ENCODE assay signal across 27 cellular contexts in the genomic region with DNA sequence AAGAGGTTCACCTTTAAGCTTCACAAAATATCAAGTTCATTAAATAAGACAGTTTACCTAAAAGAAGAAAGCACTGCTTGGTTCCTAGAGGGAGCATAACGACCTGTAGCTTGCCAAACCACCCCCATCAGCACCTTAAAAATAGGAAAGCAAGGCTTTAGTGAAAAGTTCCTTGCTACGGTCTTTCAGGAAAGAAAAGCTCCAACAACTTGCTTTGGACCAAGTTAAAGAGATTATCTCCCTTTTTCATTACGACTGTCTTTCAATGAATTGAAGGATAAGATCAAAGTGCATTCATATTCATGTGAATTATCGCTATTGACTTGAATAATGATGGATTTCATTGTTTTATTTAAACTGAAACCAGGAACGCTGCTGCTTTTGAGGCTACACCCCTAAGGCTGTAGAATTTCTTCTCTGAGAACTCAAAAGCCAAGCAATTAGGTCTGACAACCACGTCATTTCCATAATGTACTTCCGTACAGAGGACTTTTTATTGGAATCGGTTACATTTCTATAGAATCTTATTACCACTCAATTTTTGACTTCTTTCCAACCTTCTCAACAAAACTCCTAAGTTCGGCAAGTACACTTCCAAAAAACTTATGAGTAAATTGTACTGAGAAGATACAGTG. TPM values are rescaled to one million over a fixed set of nuclear protein-coding genes. Genes with fewer than 3 reads are reported as not detected.
DNase-seq lines count a peak whose midpoint lies in the region; ATAC-seq, FAIRE-seq and TF ChIP-seq lines count a peak whose summit lies in the region.
"Had no signal": no experiment of that assay in that cellular context is flagged by ENCODE, and none has a peak within 500 bp of the region (broad histone marks: within the 10 kb centered on the region; RNA-seq: fewer than 3 reads in every experiment).

No MANE protein-coding gene starts in this region.

- H3K56ac ChIP-seq in H1 (replicated peaks; ENCODE audit: insufficient read length, low read depth, low read length), result no peak overlapping the region

- H3K79me2 ChIP-seq in Loucy (ENCODE audit: insufficient read depth, low read length) (peaks cover 57% of the 10 kb centered on the region), H1 (ENCODE audit: control insufficient read depth in 1 of 2, insufficient read depth in 2 of 2, low read length in 2 of 2) (no peaks in the 10 kb centered on the region)

- peaks cover 9% of the 10 kb centered on the region; the same call in 1 of the 2 replicates for H3K23me2 ChIP-seq in H1 (ENCODE audit: low read depth, low read length)

- peaks cover 4% of the 10 kb centered on the region for H3K9me3 Mint-ChIP-seq in T-helper 1 cell treated with Interleukin-12 subunit alpha and Interleukin-12 subunit beta and Interleukin-4 antibody, amounts not matched to agents 30 μg/mL and 1 μg/mL, for 36 hours

- H2BK12ac ChIP-seq in H1 (ENCODE audit: low read depth, low read length), result no peak overlapping the region

- no peak for DNase-seq in T-helper 1 cell
- no peak for DNase-seq in A549 (ENCODE audit: low read depth in 1 of 2, low spot score in 1 of 2)
- no peak for DNase-seq in H1 (ENCODE audit: low read depth in 1 of 2, low spot score in 2 of 2)
- no peak for DNase-seq in lower leg skin (ENCODE audit: low spot score in 2 of 2)
- DNase-seq in D721Med (ENCODE audit: insufficient read length, low spot score), result no peak
- DNase-seq: activated CD4-positive, alpha-beta T cell treated with anti-CD3 and anti-CD28 coated beads, Interleukin-2, amount 50 U/mL, for 4 hours; activated T-cell treated with anti-CD3 and anti-CD28 coated beads, Interleukin-2, amount 50 U/mL, for 24 hours; amygdala; naive B cell; NCI-H1694 treated with DMSO at 0.1 percent for 48 hours; NCI-H226; NCI-H82; posterior cingulate gyrus; RPMI8226; stimulated activated CD4-positive, alpha-beta T cell treated with anti-CD3 and anti-CD28 coated beads, Interleukin-2, amount 100 ng/mL, for 24 hours; upper lobe of left lung had no signal

- H3K4me1 ChIP-seq in A549 (peaks cover 17% of the 10 kb centered on the region; the same call in 1 of the 3 replicates), Loucy (ENCODE audit: insufficient read depth, low read length, poor library complexity, severe bottlenecking) (peaks cover 44% of the 10 kb centered on the region), H1 (replicated peaks in 1 of 4; ENCODE audit: control insufficient read depth in 3 of 4, insufficient read depth in 4 of 4, low read length in 3 of 4) (peaks cover 0 to 19% (median 9%) of the 10 kb centered on the region in 4 experiments; a peak in 6 of 7 replicates)

- FAIRE-seq in A549 (lab: Jason Lieb, UNC) (no peak), H1 (lab: Jason Lieb, UNC) (no peak), D721Med (lab: Jason Lieb, UNC) (no peak)
- FAIRE-seq: GM12892 had no signal

- CTCF ChIA-PET in A549 (lab: Yijun Ruan, JAX) (no interaction called here), H1 (lab: Charles Lee; ENCODE audit: partially characterized antibody) (interaction anchor here (0.5 kb wide), 1 partner anchor 21 kb away, joined by 4 read pairs; no protein-coding TSS in a partner anchor)

- no peak overlapping the region for H3K4me2 ChIP-seq in A549
- peak overlapping the region; percentile 75 for H3K4me2 ChIP-seq in Loucy (ENCODE audit: low read depth, low read length, poor library complexity, severe bottlenecking)
- H3K4me2 ChIP-seq in H1 (ENCODE audit: insufficient read depth in 1 of 2, low read depth in 2 of 2, low read length in 2 of 2), result no peak overlapping the region

- H3K4me3 ChIP-seq in A549, result no peak overlapping the region
- H3K4me3 ChIP-seq in Loucy (ENCODE audit: low read length, poor library complexity, severe bottlenecking), result peak overlapping the region; percentile 76
- no peak overlapping the region for H3K4me3 ChIP-seq in H1 (ENCODE audit: extremely low read depth in 1 of 4, insufficient read depth in 2 of 4, low read depth in 3 of 4, low read length in 4 of 4)
- H3K4me3 ChIP-seq in lower leg skin (ENCODE audit: low read depth, poor library complexity, severe bottlenecking), result no peak overlapping the region
- H3K4me3 ChIP-seq: cardiac muscle cell, lung, upper lobe of left lung had no signal

- no peaks in the 10 kb centered on the region for H3K79me1 ChIP-seq in H1 (ENCODE audit: low read depth, low read length)

- peak overlapping the region; percentile 42 for H3K4me3 Mint-ChIP-seq in T-helper 1 cell treated with Interleukin-12 subunit alpha and Interleukin-12 subunit beta and Interleukin-4 antibody, amounts not matched to agents 30 μg/mL and 1 μg/mL, for 36 hours
- H3K4me3 Mint-ChIP-seq: activated T-cell treated with anti-CD3 and anti-CD28 coated beads, Interleukin-2, amount 50 U/mL, for 24 hours had no signal

- H3K27ac ChIP-seq in A549 (no peak overlapping the region), H1 (ENCODE audit: low read depth, low read length) (no peak overlapping the region)
- H3K27ac ChIP-seq: cardiac muscle cell, upper lobe of left lung had no signal

- TF ChIP-seq CTCF in A549 (IDR thresholded peaks at IDR 0.05), result no peak
- TF ChIP-seq CTCF in Loucy (conservative IDR thresholded peaks at IDR 0.05; ENCODE audit: low read length), result no peak
- no peak for TF ChIP-seq CTCF in H1 (IDR thresholded peaks at IDR 0.05; ENCODE audit: control extremely low read depth in 1 of 3, insufficient read depth in 1 of 3, low read depth in 1 of 3, low read length in 3 of 3)
- no peak for TF ChIP-seq CTCF in lower leg skin (IDR thresholded peaks at IDR 0.05)
- TF ChIP-seq CTCF in D721Med (IDR thresholded peaks at IDR 0.05; ENCODE audit: insufficient read depth, missing control alignments), result no peak

- H3K9me3 ChIP-seq in A549 (no peaks in the 10 kb centered on the region), Loucy (ENCODE audit: insufficient read depth, low read depth, low read length) (no peaks in the 10 kb centered on the region), H1 (ENCODE audit: insufficient read depth in 2 of 2, low read depth in 1 of 2, low read length in 1 of 2) (no peaks in the 10 kb centered on the region; a peak in 1 of 4 replicates)

- H2BK20ac ChIP-seq in H1 (ENCODE audit: low read length), result no peak overlapping the region

- H3F3A ChIP-seq in Loucy (ENCODE audit: low read depth), result 0 out of 2 replicates have a peak, but pooled peaks cover 3% of the 10 kb centered on the region

- H3K14ac ChIP-seq in H1 (ENCODE audit: insufficient read length), result no peak overlapping the region

- H3K9me2 ChIP-seq in Loucy (replicated peaks; ENCODE audit: low read depth, low read length), result no peaks in the 10 kb centered on the region

- no peak overlapping the region for H2BK120ac ChIP-seq in H1 (replicated peaks; ENCODE audit: low read depth, low read length)

- H2AFZ ChIP-seq in Loucy (ENCODE audit: low read length), result 0 out of 2 replicates have a peak overlapping the region, but pooled peaks have one; percentile 1
- H2AFZ ChIP-seq in H1 (ENCODE audit: low read length), result no peak overlapping the region

- no peak overlapping the region for H3K18ac ChIP-seq in H1 (ENCODE audit: extremely low read depth, low read length)

- H4K5ac ChIP-seq in H1 (ENCODE audit: insufficient read length, low read depth, low read length), result no peak overlapping the region

- H3K36me3 ChIP-seq in Loucy (ENCODE audit: insufficient read depth, low read length) (no peaks in the 10 kb centered on the region), H1 (ENCODE audit: control insufficient read depth in 2 of 4, insufficient read depth in 4 of 4, low read length in 3 of 4) (peaks cover 0 to 3% (median 0%) of the 10 kb centered on the region in 4 experiments; a peak in 1 of 8 replicates)
- H3K36me3 ChIP-seq: cardiac muscle cell, upper lobe of left lung had no signal

- H3K27ac Mint-ChIP-seq in T-helper 1 cell treated with Interleukin-12 subunit alpha and Interleukin-12 subunit beta and Interleukin-4 antibody, amounts not matched to agents 30 μg/mL and 1 μg/mL, for 36 hours, result peak overlapping the region; percentile 45
- H3K27ac Mint-ChIP-seq: activated T-cell treated with anti-CD3 and anti-CD28 coated beads, Interleukin-2, amount 50 U/mL, for 24 hours had no signal

- TF ChIP-seq RAD21 in A549 (conservative IDR thresholded peaks at IDR 0.05 in 1 of 2, IDR thresholded peaks at IDR 0.05 in 1 of 2) (no peak), H1 (IDR thresholded peaks at IDR 0.05 in 1 of 2, conservative IDR thresholded peaks at IDR 0.05 in 1 of 2; ENCODE audit: low read depth in 2 of 2, low read length in 2 of 2) (no peak)

- H3K4ac ChIP-seq in H1 (replicated peaks; ENCODE audit: insufficient read length, low read depth, low read length), result no peak overlapping the region

- TF ChIP-seq POLR2A in A549 (IDR thresholded peaks at IDR 0.05; ENCODE audit: low read length) (no peak), H1 (IDR thresholded peaks at IDR 0.05; ENCODE audit: control extremely low read depth in 1 of 2, low read depth in 2 of 2, low read length in 2 of 2) (no peak), lower leg skin (IDR thresholded peaks at IDR 0.05) (no peak)

- H3K27me3 Mint-ChIP-seq in T-helper 1 cell treated with Interleukin-12 subunit alpha and Interleukin-12 subunit beta and Interleukin-4 antibody, amounts not matched to agents 30 μg/mL and 1 μg/mL, for 36 hours (ENCODE audit: low read depth), result peaks cover 66% of the 10 kb centered on the region

- no peak overlapping the region for H4K91ac ChIP-seq in H1 (replicated peaks; ENCODE audit: insufficient read length, low read length)

- intact Hi-C loops in lower leg skin (cut with DNase I; ENCODE audit: low total_unique reads), result no loop called here

- H3K27me3 ChIP-seq in Loucy (ENCODE audit: insufficient read depth, low read length, poor library complexity, severe bottlenecking) (no peaks in the 10 kb centered on the region), H1 (replicated peaks in 1 of 4; ENCODE audit: control insufficient read depth in 3 of 4, extremely low read depth in 1 of 4, insufficient read depth in 3 of 4, low read length in 3 of 4) (peaks cover 70 to 100% (median 89%) of the 10 kb centered on the region in 4 experiments)

- H4K20me1 ChIP-seq in Loucy (ENCODE audit: insufficient read depth, low read length, poor library complexity, severe bottlenecking) (no peaks in the 10 kb centered on the region), H1 (replicated peaks in 1 of 2; ENCODE audit: control insufficient read depth in 1 of 2, insufficient read depth in 2 of 2, low read length in 2 of 2) (peaks cover 0 to 8% of the 10 kb centered on the region in 2 experiments)

- peaks cover 34% of the 10 kb centered on the region for H3K4me1 Mint-ChIP-seq in T-helper 1 cell treated with Interleukin-12 subunit alpha and Interleukin-12 subunit beta and Interleukin-4 antibody, amounts not matched to agents 30 μg/mL and 1 μg/mL, for 36 hours (ENCODE audit: low read depth)

- H2BK15ac ChIP-seq in H1 (ENCODE audit: low read length), result no peak overlapping the region

- no peak overlapping the region for H2AK5ac ChIP-seq in H1 (ENCODE audit: low read depth, low read length)

- no peak overlapping the region for H4K8ac ChIP-seq in H1 (ENCODE audit: extremely low read depth, insufficient read depth, low read length)

- WGBS in A549 (ENCODE audit: missing lambda C conversion rate), result 62% methylated on average over 9 of the region's 9 CpGs
- WGBS in H1 (ENCODE audit: extremely low coverage in 1 of 2, insufficient coverage in 1 of 2, insufficient read length in 1 of 2, insufficient replicate concordance in 2 of 2, low coverage in 1 of 2, low lambda C conversion rate in 2 of 2, missing lambda C conversion rate in 1 of 2), 2 experiments, result 21% methylated on average over 9 of the region's 9 CpGs; no CpG with 5 or more reads in 1 of the 2 experiments
- 28% methylated on average over 9 of the region's 9 CpGs for WGBS in lower leg skin, 2 donors

- peak overlapping the region; percentile 90 for H3K9ac ChIP-seq in Loucy (ENCODE audit: low read depth, low read length, poor library complexity, severe bottlenecking)
- H3K9ac ChIP-seq in H1 (replicated peaks in 1 of 4; ENCODE audit: extremely low read depth in 1 of 4, low read depth in 3 of 4, low read length in 3 of 4), result no peak overlapping the region

- POLR2A ChIA-PET in A549 (lab: Yijun Ruan, JAX), result no interaction called here
- POLR2A ChIA-PET in H1 (lab: Charles Lee; ENCODE audit: partially characterized antibody), result interaction anchor here (1.7 kb wide), 1 partner anchor 14 kb away, joined by 4 read pairs; no protein-coding TSS in a partner anchor

- H3K36me3 Mint-ChIP-seq in T-helper 1 cell treated with Interleukin-12 subunit alpha and Interleukin-12 subunit beta and Interleukin-4 antibody, amounts not matched to agents 30 μg/mL and 1 μg/mL, for 36 hours (ENCODE audit: low read depth), result peaks cover 4% of the 10 kb centered on the region
- H3K36me3 Mint-ChIP-seq: naive B cell had no signal

- H3K23ac ChIP-seq in H1 (ENCODE audit: insufficient read length), result no peak overlapping the region

- ATAC-seq in A549, result no peak
- ATAC-seq in GM21619 (IDR thresholded peaks at IDR 0.05; ENCODE audit: unreplicated experiment), result no peak
- ATAC-seq: HCT116 had no signal

- TF ChIP-seq EP300 in A549 (IDR thresholded peaks at IDR 0.05), result no peak
- TF ChIP-seq EP300 in H1 (IDR thresholded peaks at IDR 0.05; ENCODE audit: borderline replicate concordance in 1 of 2, low read depth in 2 of 2, low read length in 2 of 2), result no peak

- no peak overlapping the region for H2BK5ac ChIP-seq in H1 (ENCODE audit: low read depth, low read length)

RNA-seq across cellular contexts. Expression of gene SPAG6, which starts 6.9 kb away (rescaled TPM):
- polyA plus RNA-seq in A549 (2011; rRNA removed) (0.04 TPM in 1 of 2 replicates, not detected in the other), A549 (2017; fragmentation: RNase III; extraction: RNeasy Plus Mini Kit Qiagen cat#74134 plus additional on column Dnase treatment) (0.05 TPM in 1 of 3 replicates, not detected in the others), H1 (2011; rRNA removed) (0.14 TPM in 2 replicates)
- not detected in 2 replicates for polyA plus RNA-seq in A549 (2012; cell fraction: cytosol; rRNA removed)
- 0.05 TPM in 1 of 2 replicates, not detected in the other for polyA plus RNA-seq in A549 (2012; cell fraction: nucleus; rRNA removed)
- not detected in 2 replicates for polyA minus RNA-seq in A549 (2011; rRNA and poly(A)+ RNA removed)
- total RNA-seq in H1 (2021; fragmentation: NEBNext Ultra II Directional; extraction: Animal tissue kit (Norgen Biotek cat#: 25700)), result 0.34 TPM in 1 of 2 replicates, not detected in the other
- 0.28 TPM for polyA plus RNA-seq in H1 (2011; cell fraction: cytosol; rRNA removed)
- polyA plus RNA-seq in H1 (2011; cell fraction: nucleus; rRNA removed), result 0.16 TPM
- polyA plus RNA-seq in H1 (2012, experiment 1 of 2), result 0.14 to 0.33 TPM (median 0.19 TPM) in 4 replicates
- polyA plus RNA-seq in H1 (2012, experiment 2 of 2), result not detected
- polyA plus RNA-seq in H1 (2013, experiment 1 of 2), result 0.08 TPM
- polyA plus RNA-seq in H1 (2013, experiment 2 of 2), result 0.13 TPM
- 0.27 and 0.41 TPM in 2 replicates for polyA minus RNA-seq in H1 (2011; rRNA and poly(A)+ RNA removed)
- polyA minus RNA-seq in H1 (2011; cell fraction: cytosol; rRNA and poly(A)+ RNA removed), result not detected
- not detected for polyA minus RNA-seq in H1 (2011; cell fraction: nucleus; rRNA and poly(A)+ RNA removed)
- total RNA-seq in lower leg skin, result under 1 TPM in 2 of 4 donors, not detected in 2; 0.64 to 0.75 TPM
- total RNA-seq: A172, cardiac muscle cell, dermis microvascular lymphatic vessel endothelial cell, fibroblast of villous mesenchyme had no signal
- polyA plus RNA-seq: BJ, cardiac muscle cell had no signal

RNA-seq across cellular contexts. Expression of gene BMI1, which starts 17.5 kb away (rescaled TPM):
- polyA plus RNA-seq in A549 (2011; rRNA removed) (64.3 and 77.3 TPM in 2 replicates), A549 (2017; fragmentation: RNase III; extraction: RNeasy Plus Mini Kit Qiagen cat#74134 plus additional on column Dnase treatment) (40.7 to 50.9 TPM (median 44.4 TPM) in 3 replicates), H1 (2011; rRNA removed) (2.8 and 2.9 TPM in 2 replicates)
- 18.5 and 19.4 TPM in 2 replicates for polyA plus RNA-seq in A549 (2012; cell fraction: cytosol; rRNA removed)
- polyA plus RNA-seq in A549 (2012; cell fraction: nucleus; rRNA removed), result 11.7 and 13.0 TPM in 2 replicates
- 48.9 and 51.1 TPM in 2 replicates for polyA minus RNA-seq in A549 (2011; rRNA and poly(A)+ RNA removed)
- 7.0 and 10.7 TPM in 2 replicates for total RNA-seq in H1 (2021; fragmentation: NEBNext Ultra II Directional; extraction: Animal tissue kit (Norgen Biotek cat#: 25700))
- 4.1 TPM for polyA plus RNA-seq in H1 (2011; cell fraction: cytosol; rRNA removed)
- 7.6 TPM for polyA plus RNA-seq in H1 (2011; cell fraction: nucleus; rRNA removed)
- polyA plus RNA-seq in H1 (2012, experiment 1 of 2), result 2.8 to 10.9 TPM (median 4.8 TPM) in 4 replicates
- 0.12 TPM for polyA plus RNA-seq in H1 (2012, experiment 2 of 2)
- 2.9 TPM for polyA plus RNA-seq in H1 (2013, experiment 1 of 2)
- polyA plus RNA-seq in H1 (2013, experiment 2 of 2), result 2.7 TPM
- polyA minus RNA-seq in H1 (2011; rRNA and poly(A)+ RNA removed), result 5.2 and 8.7 TPM in 2 replicates
- polyA minus RNA-seq in H1 (2011; cell fraction: cytosol; rRNA and poly(A)+ RNA removed), result 5.9 TPM
- polyA minus RNA-seq in H1 (2011; cell fraction: nucleus; rRNA and poly(A)+ RNA removed), result 7.2 TPM
- 10 to 100 TPM; 16.7 to 37.6 (median 28.3) TPM for total RNA-seq in lower leg skin

RNA-seq across cellular contexts. Expression of gene COMMD3, which starts 22.2 kb away (rescaled TPM):
- polyA plus RNA-seq in A549 (2011; rRNA removed) (70.2 and 70.8 TPM in 2 replicates), A549 (2017; fragmentation: RNase III; extraction: RNeasy Plus Mini Kit Qiagen cat#74134 plus additional on column Dnase treatment) (42.2 to 47.9 TPM (median 44.8 TPM) in 3 replicates), H1 (2011; rRNA removed) (0.94 and 2.7 TPM in 2 replicates)
- 16.7 and 17.7 TPM in 2 replicates for polyA plus RNA-seq in A549 (2012; cell fraction: cytosol; rRNA removed)
- 6.9 and 11.4 TPM in 2 replicates for polyA plus RNA-seq in A549 (2012; cell fraction: nucleus; rRNA removed)
- polyA minus RNA-seq in A549 (2011; rRNA and poly(A)+ RNA removed), result 6.2 and 7.2 TPM in 2 replicates
- total RNA-seq in H1 (2021; fragmentation: NEBNext Ultra II Directional; extraction: Animal tissue kit (Norgen Biotek cat#: 25700)), result 2.3 and 2.7 TPM in 2 replicates
- polyA plus RNA-seq in H1 (2011; cell fraction: cytosol; rRNA removed), result 2.1 TPM
- 1.2 TPM for polyA plus RNA-seq in H1 (2011; cell fraction: nucleus; rRNA removed)
- 2.4 to 4.3 TPM (median 2.7 TPM) in 4 replicates for polyA plus RNA-seq in H1 (2012, experiment 1 of 2)
- 1.8 TPM for polyA plus RNA-seq in H1 (2012, experiment 2 of 2)
- 4.5 TPM for polyA plus RNA-seq in H1 (2013, experiment 1 of 2)
- polyA plus RNA-seq in H1 (2013, experiment 2 of 2), result 3.1 TPM
- 0.63 and 1.8 TPM in 2 replicates for polyA minus RNA-seq in H1 (2011; rRNA and poly(A)+ RNA removed)
- not detected for polyA minus RNA-seq in H1 (2011; cell fraction: cytosol; rRNA and poly(A)+ RNA removed)
- not detected for polyA minus RNA-seq in H1 (2011; cell fraction: nucleus; rRNA and poly(A)+ RNA removed)
- 100 to 1,000 TPM in 1 of 4 donors, 10 to 100 TPM in 3; 34.5 to 113 (median 51.9) TPM for total RNA-seq in lower leg skin
